ENCODE assay signal across 8 cellular contexts in the genomic region with DNA sequence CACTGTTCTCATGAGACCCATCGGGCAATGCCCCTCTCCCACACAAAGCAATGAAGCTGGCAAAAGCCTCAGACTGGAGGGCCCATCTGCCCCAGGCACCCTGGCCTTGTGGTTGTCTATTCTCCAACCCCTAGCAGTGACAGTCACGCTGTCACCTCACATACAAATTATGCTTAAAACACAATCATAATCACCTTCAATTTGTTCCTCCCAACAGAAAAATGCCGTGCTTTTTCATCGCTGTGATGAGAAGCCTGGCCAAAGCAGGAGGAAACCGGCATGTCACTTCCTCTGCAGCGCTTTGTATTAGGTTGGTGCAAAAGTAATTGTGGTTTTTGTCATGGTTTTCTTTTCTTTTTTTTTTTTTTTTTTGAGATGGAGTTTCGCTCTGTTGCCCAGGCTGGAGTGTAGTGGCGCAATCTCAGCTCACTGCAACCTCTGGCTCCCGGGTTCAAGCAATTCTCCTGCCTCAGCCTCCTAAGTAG. TPM values are rescaled to one million over a fixed set of nuclear protein-coding genes. Genes with fewer than 3 reads are reported as not detected.
DNase-seq lines count a peak whose midpoint lies in the region; ATAC-seq, FAIRE-seq and TF ChIP-seq lines count a peak whose summit lies in the region.
"Not testable (repeated sequence)": the region's sequence is repeated elsewhere in the genome, so short reads cannot be mapped to it uniquely, and the experiment has no call there.

No MANE protein-coding gene starts in this region.

- not testable (repeated sequence) for H3K14ac ChIP-seq in neuronal stem cell (ENCODE audit: low read length)

- not testable (repeated sequence) for FAIRE-seq in GM12891 (lab: Jason Lieb, UNC)

- H3K4me1 Mint-ChIP-seq in activated CD8-positive, alpha-beta T cell treated with anti-CD3 and anti-CD28 coated beads, Interleukin-2, amount 10 ng/mL, durations not matched to agents 7 days and 5 days (ENCODE audit: low read depth), result peaks cover 75% of the 10 kb centered on the region
- H3K4me1 Mint-ChIP-seq in activated naive CD8-positive, alpha-beta T cell treated with anti-CD3 and anti-CD28 coated beads for 36 hours, result peaks cover 27% of the 10 kb centered on the region

- not testable (repeated sequence) for H2BK15ac ChIP-seq in neuronal stem cell (ENCODE audit: low read length)

- H3K36me3 Mint-ChIP-seq in activated CD8-positive, alpha-beta T cell treated with anti-CD3 and anti-CD28 coated beads, Interleukin-2, amount 10 ng/mL, durations not matched to agents 7 days and 5 days (ENCODE audit: low read depth), result peaks cover 76% of the 10 kb centered on the region
- peaks cover 71% of the 10 kb centered on the region for H3K36me3 Mint-ChIP-seq in activated naive CD8-positive, alpha-beta T cell treated with anti-CD3 and anti-CD28 coated beads for 36 hours

- H4K8ac ChIP-seq in neuronal stem cell (ENCODE audit: low read depth, low read length), result peak overlapping the region; percentile 17

- not testable (repeated sequence) for H3K36me3 ChIP-seq in SU-DHL-6 (ENCODE audit: low read length)
- peaks cover 9 to 42% of the 10 kb centered on the region in 2 donors for H3K36me3 ChIP-seq in neuronal stem cell (replicated peaks in 1 of 2; ENCODE audit: control insufficient read depth in 2 of 2, insufficient read depth in 2 of 2, low read length in 2 of 2)
- peaks cover 68% of the 10 kb centered on the region for H3K36me3 ChIP-seq in upper lobe of right lung

- not testable (repeated sequence) for TF ChIP-seq CTCF in SU-DHL-6 (IDR thresholded peaks at IDR 0.05; ENCODE audit: insufficient read depth, low read length, poor library complexity, severe bottlenecking); upper lobe of right lung (IDR thresholded peaks at IDR 0.05)

- H2BK5ac ChIP-seq in neuronal stem cell (ENCODE audit: low read length), result not testable (repeated sequence)

- H3K4me3 Mint-ChIP-seq in activated CD8-positive, alpha-beta T cell treated with anti-CD3 and anti-CD28 coated beads, Interleukin-2, amount 10 ng/mL, durations not matched to agents 7 days and 5 days, result peak overlapping the region; percentile 71
- peak overlapping the region; percentile 14 for H3K4me3 Mint-ChIP-seq in activated naive CD8-positive, alpha-beta T cell treated with anti-CD3 and anti-CD28 coated beads for 36 hours

- H3K4ac ChIP-seq in neuronal stem cell (ENCODE audit: low read length), result not testable (repeated sequence)

- not testable (repeated sequence) for H3K27me3 ChIP-seq in SU-DHL-6 (ENCODE audit: low read length); neuronal stem cell (ENCODE audit: control insufficient read depth in 3 of 3, insufficient read depth in 3 of 3, low read depth in 1 of 3, low read length in 3 of 3); upper lobe of right lung

- not testable (repeated sequence) for H4K91ac ChIP-seq in neuronal stem cell (ENCODE audit: low read depth, low read length, poor library complexity)

- H3K79me1 ChIP-seq in neuronal stem cell (ENCODE audit: low read depth, low read length), result not testable (repeated sequence)

- not testable (repeated sequence) for H2AK5ac ChIP-seq in neuronal stem cell (ENCODE audit: low read depth, low read length)

- not testable (repeated sequence) for H3K9me2 ChIP-seq in SU-DHL-6 (replicated peaks; ENCODE audit: insufficient read depth, low read length)

- H3K4me3 ChIP-seq in SU-DHL-6 (ENCODE audit: insufficient read depth, low read length, poor library complexity, severe bottlenecking); neuronal stem cell (ENCODE audit: low read length in 2 of 2); upper lobe of right lung: not testable (repeated sequence)

- H2BK12ac ChIP-seq in neuronal stem cell (ENCODE audit: low read length), result not testable (repeated sequence)

- peak overlapping the region; percentile 95 for H2AFZ ChIP-seq in SU-DHL-6 (ENCODE audit: low read depth, low read length, severe bottlenecking)
- not testable (repeated sequence) for H2AFZ ChIP-seq in neuronal stem cell (ENCODE audit: low read length)

- H3K27me3 Mint-ChIP-seq in activated CD8-positive, alpha-beta T cell treated with anti-CD3 and anti-CD28 coated beads, Interleukin-2, amount 10 ng/mL, durations not matched to agents 7 days and 5 days (ENCODE audit: low read depth); activated naive CD8-positive, alpha-beta T cell treated with anti-CD3 and anti-CD28 coated beads for 36 hours: not testable (repeated sequence)

- H3K23ac ChIP-seq in neuronal stem cell (ENCODE audit: low read depth, low read length, poor library complexity), result peak overlapping the region; percentile 73

- H3K9ac ChIP-seq in SU-DHL-6 (ENCODE audit: low read length), result peak overlapping the region; percentile 36
- H3K9ac ChIP-seq in neuronal stem cell (ENCODE audit: low read depth, low read length, poor library complexity), result not testable (repeated sequence)

- H3K4me1 ChIP-seq in neuronal stem cell (ENCODE audit: control insufficient read depth in 2 of 2, insufficient read depth in 1 of 2, low read depth in 1 of 2, low read length in 2 of 2), result not testable (repeated sequence)
- H3K4me1 ChIP-seq in upper lobe of right lung, result peaks cover 15% of the 10 kb centered on the region

- not testable (repeated sequence) for DNase-seq in GM12891 (ENCODE audit: insufficient read length, low spot score); activated naive CD8-positive, alpha-beta T cell treated with anti-CD3 and anti-CD28 coated beads for 36 hours; left cardiac atrium; neuronal stem cell (ENCODE audit: low spot score); upper lobe of right lung
- DNase-seq in Kasumi-1 (lab: John Stamatoyannopoulos, UW), result peak; percentile 11 to 26
- DNase-seq in activated CD8-positive, alpha-beta T cell treated with anti-CD3 and anti-CD28 coated beads, Interleukin-2, amount 10 ng/mL, durations not matched to agents 7 days and 5 days, result peak; percentile 69

- H3F3A ChIP-seq in SU-DHL-6 (ENCODE audit: insufficient read depth), result not testable (repeated sequence)

- H3K9me3 ChIP-seq in SU-DHL-6 (ENCODE audit: insufficient read depth, low read length); neuronal stem cell (replicated peaks in 1 of 2; ENCODE audit: control insufficient read depth in 2 of 2, insufficient read depth in 1 of 2, low read depth in 1 of 2, low read length in 2 of 2); upper lobe of right lung: not testable (repeated sequence)

- H3K27ac ChIP-seq in SU-DHL-6 (ENCODE audit: low read depth, low read length) (peak overlapping the region; percentile 65), upper lobe of right lung (peak overlapping the region; percentile 65)
- not testable (repeated sequence) for H3K27ac ChIP-seq in neuronal stem cell (replicated peaks; ENCODE audit: low read length)

- H3K79me2 ChIP-seq in SU-DHL-6 (ENCODE audit: insufficient read depth, low read length), result not testable (repeated sequence)

- not testable (repeated sequence) for H2BK120ac ChIP-seq in neuronal stem cell (ENCODE audit: low read depth, low read length)

- intact Hi-C loops in left cardiac atrium (cut with DNase I); upper lobe of right lung (cut with DNase I): not testable (repeated sequence)

- not testable (repeated sequence) for TF ChIP-seq POLR2A in GM12891 (IDR thresholded peaks at IDR 0.05; ENCODE audit: low read depth, low read length)

- H3K18ac ChIP-seq in neuronal stem cell (ENCODE audit: low read length), result not testable (repeated sequence)

- H3K27ac Mint-ChIP-seq in activated CD8-positive, alpha-beta T cell treated with anti-CD3 and anti-CD28 coated beads, Interleukin-2, amount 10 ng/mL, durations not matched to agents 7 days and 5 days, result peak overlapping the region; percentile 98
- H3K27ac Mint-ChIP-seq in activated naive CD8-positive, alpha-beta T cell treated with anti-CD3 and anti-CD28 coated beads for 36 hours, result peak overlapping the region; percentile 69

- H3K9me3 Mint-ChIP-seq in activated CD8-positive, alpha-beta T cell treated with anti-CD3 and anti-CD28 coated beads, Interleukin-2, amount 10 ng/mL, durations not matched to agents 7 days and 5 days (ENCODE audit: insufficient read depth); activated naive CD8-positive, alpha-beta T cell treated with anti-CD3 and anti-CD28 coated beads for 36 hours: not testable (repeated sequence)

- WGBS in neuronal stem cell (ENCODE audit: extremely low coverage in 2 of 2, insufficient read length in 2 of 2, insufficient replicate concordance in 1 of 2), 2 donors, result no CpG with 5 or more reads among the region's 9 CpGs

- ATAC-seq in activated CD8-positive, alpha-beta T cell treated with anti-CD3 and anti-CD28 coated beads, Interleukin-2, amount 10 ng/mL, durations not matched to agents 7 days and 5 days, result peak; percentile 71
- ATAC-seq in left cardiac atrium, result peak; percentile 15 to 42
- peak; percentile 37 for ATAC-seq in upper lobe of right lung

- H3K4me2 ChIP-seq in SU-DHL-6 (ENCODE audit: low read depth, low read length, poor library complexity, severe bottlenecking), result peak overlapping the region; percentile 46
- not testable (repeated sequence) for H3K4me2 ChIP-seq in neuronal stem cell (ENCODE audit: insufficient read depth, low read length, poor library complexity, severe bottlenecking)

- CTCF ChIA-PET in activated CD8-positive, alpha-beta T cell treated with anti-CD3 and anti-CD28 coated beads, Interleukin-2, amount 10 ng/mL, durations not matched to agents 7 days and 5 days (lab: Charles Lee), result interaction anchor here (1.2 to 1.5 kb wide), 2 partner anchors 19 to 24 kb away, joined by 5 to 6 read pairs; no protein-coding TSS in a partner anchor

- not testable (repeated sequence) for H4K20me1 ChIP-seq in SU-DHL-6 (ENCODE audit: low read depth, low read length)

- POLR2A ChIA-PET in activated CD8-positive, alpha-beta T cell treated with anti-CD3 and anti-CD28 coated beads, Interleukin-2, amount 10 ng/mL, durations not matched to agents 7 days and 5 days (lab: Charles Lee), result not testable (repeated sequence)

RNA-seq across cellular contexts. Expression of a gene that starts 41.8 kb away (rescaled TPM):
- 19.7 TPM for polyA plus RNA-seq in GM12891 (2012; ENCODE audit: low read depth, missing spikeins)
- total RNA-seq in activated CD8-positive, alpha-beta T cell treated with anti-CD3 and anti-CD28 coated beads, Interleukin-2, amount 10 ng/mL, durations not matched to agents 7 days and 5 days, result 10 to 100 TPM; 37.8 to 38.7 TPM
- 10 to 100 TPM; 36.4 to 37.2 TPM for total RNA-seq in activated naive CD8-positive, alpha-beta T cell treated with anti-CD3 and anti-CD28 coated beads for 36 hours
- total RNA-seq in left cardiac atrium, result 10 to 100 TPM; 27.3 to 28.3 TPM
- 28.9 TPM for polyA plus RNA-seq in neuronal stem cell (2013, experiment 1 of 2)
- 29.5 TPM for polyA plus RNA-seq in neuronal stem cell (2013, experiment 2 of 2)
- total RNA-seq in upper lobe of right lung, result 82.5 TPM

RNA-seq across cellular contexts. Expression of a gene that starts 41.8 kb away (rescaled TPM):
- 0.74 TPM for polyA plus RNA-seq in GM12891 (2012; ENCODE audit: low read depth, missing spikeins)
- total RNA-seq in activated CD8-positive, alpha-beta T cell treated with anti-CD3 and anti-CD28 coated beads, Interleukin-2, amount 10 ng/mL, durations not matched to agents 7 days and 5 days, result 10 to 100 TPM; 11.9 to 12.1 TPM
- 1 to 10 TPM; 7.0 to 8.1 TPM for total RNA-seq in activated naive CD8-positive, alpha-beta T cell treated with anti-CD3 and anti-CD28 coated beads for 36 hours
- total RNA-seq in left cardiac atrium (1 to 10 TPM; 6.1 to 7.2 TPM), upper lobe of right lung (15.2 TPM)
- polyA plus RNA-seq in neuronal stem cell (2013, experiment 1 of 2), result 0.84 TPM
- polyA plus RNA-seq in neuronal stem cell (2013, experiment 2 of 2), result 0.84 TPM

RNA-seq across cellular contexts. Expression of a gene that starts 58.7 kb away (rescaled TPM):
- polyA plus RNA-seq in GM12891 (2012; ENCODE audit: low read depth, missing spikeins), result 8.4 TPM
- 10 to 100 TPM; 21.2 to 22.5 TPM for total RNA-seq in activated CD8-positive, alpha-beta T cell treated with anti-CD3 and anti-CD28 coated beads, Interleukin-2, amount 10 ng/mL, durations not matched to agents 7 days and 5 days
- 10 to 100 TPM; 31.7 to 34.2 TPM for total RNA-seq in activated naive CD8-positive, alpha-beta T cell treated with anti-CD3 and anti-CD28 coated beads for 36 hours
- total RNA-seq in left cardiac atrium (100 to 1,000 TPM; 129 to 159 TPM), upper lobe of right lung (221 TPM)
- polyA plus RNA-seq in neuronal stem cell (2013, experiment 1 of 2), result 116 TPM
- 119 TPM for polyA plus RNA-seq in neuronal stem cell (2013, experiment 2 of 2)
